ENCODE assay signal across 1 cellular context in the genomic region with DNA sequence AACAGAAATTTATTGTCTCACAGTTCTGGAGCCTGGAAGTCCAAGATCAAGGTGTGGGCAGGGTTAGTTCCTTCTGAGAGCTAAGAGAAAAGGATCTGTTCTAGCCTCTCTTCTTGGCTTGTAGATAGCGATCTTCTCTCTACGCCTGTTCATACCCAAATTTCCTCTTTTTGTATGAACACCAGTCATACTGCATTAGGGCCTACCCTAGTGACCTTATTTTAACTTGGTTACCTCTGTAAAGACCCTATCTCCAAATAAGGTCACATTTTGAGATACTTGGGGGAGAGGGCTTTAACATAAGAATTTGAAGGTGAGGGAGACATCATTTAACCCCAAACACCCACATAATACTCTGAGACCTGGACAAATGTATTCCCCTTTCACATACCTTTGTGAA.
TF ChIP-seq lines count a peak whose summit lies in the region.

No MANE protein-coding gene starts in this region.

TF ChIP-seq in WTC11, 78 proteins besides CTCF, POLR2A, EP300 and RAD21 (continued from another document):
- no peak for TF ChIP-seq ARID4B (CRISPR knock-in tag; IDR thresholded peaks at IDR 0.05; ENCODE audit: borderline replicate concordance)
- no peak for TF ChIP-seq ZNF425 (CRISPR knock-in tag; conservative IDR thresholded peaks at IDR 0.05)
- TF ChIP-seq PRRX2 (CRISPR knock-in tag; IDR thresholded peaks at IDR 0.05): no peak
- TF ChIP-seq IRF2 (CRISPR knock-in tag; IDR thresholded peaks at IDR 0.05; ENCODE audit: borderline replicate concordance, low read depth): no peak
- no peak for TF ChIP-seq FOXP1 (CRISPR knock-in tag; IDR thresholded peaks at IDR 0.05; ENCODE audit: borderline replicate concordance)
